ENCODE assay signal across 8 cellular contexts in the genomic region with DNA sequence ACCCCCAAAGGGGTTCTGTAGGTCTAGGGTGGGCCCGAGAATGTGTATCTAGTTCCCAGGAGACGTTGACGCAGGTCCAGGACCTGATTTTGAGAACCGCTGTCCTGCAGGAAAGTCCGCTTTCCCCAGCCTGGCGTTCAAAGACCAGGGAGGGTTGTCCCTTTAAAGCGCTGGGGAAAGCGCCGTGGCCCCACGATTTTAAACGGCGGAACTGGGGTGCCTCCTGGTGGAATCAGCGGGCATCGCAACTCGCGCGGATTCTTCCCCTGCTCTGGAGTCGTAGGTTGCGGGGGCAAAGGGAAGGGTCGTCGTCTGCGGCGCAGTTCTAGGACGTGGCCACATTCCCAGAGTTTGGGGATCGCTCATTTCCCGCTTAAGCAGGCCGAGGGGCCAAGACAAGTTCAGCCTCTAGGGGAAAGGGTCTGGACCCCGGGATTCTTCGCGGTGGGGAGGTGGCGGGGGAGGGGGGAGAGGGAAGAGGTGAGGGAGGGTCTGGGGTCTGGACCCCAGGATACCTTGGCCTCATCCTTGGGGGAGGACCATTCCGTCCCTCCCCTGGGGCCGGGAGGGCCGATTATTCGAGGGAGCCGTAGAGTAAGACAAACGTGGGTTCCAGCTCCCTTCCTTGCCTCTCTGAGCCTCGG. TPM values are rescaled to one million over a fixed set of nuclear protein-coding genes. Genes with fewer than 3 reads are reported as not detected.
DNase-seq lines count a peak whose midpoint lies in the region; ATAC-seq, FAIRE-seq and TF ChIP-seq lines count a peak whose summit lies in the region.

No MANE protein-coding gene starts in this region.

- no peak overlapping the region for H3K14ac ChIP-seq in H9 (ENCODE audit: insufficient read depth, low read length)

- H3K4me3 Mint-ChIP-seq in H9, result peak overlapping the region; percentile 50 to 71
- H3K4me3 Mint-ChIP-seq in activated CD8-positive, alpha-beta memory T cell treated with anti-CD3 and anti-CD28 coated beads, Interleukin-2, amount 10 ng/mL, durations not matched to agents 7 days and 5 days, result no peak overlapping the region

- no peak overlapping the region for H2AFZ ChIP-seq in H9 (ENCODE audit: low read length)
- H2AFZ ChIP-seq in endothelial cell of umbilical vein (ENCODE audit: low read depth, low read length), result peak overlapping the region; percentile 41

- H3K27ac ChIP-seq in H9 (ENCODE audit: insufficient read length, low read depth, low read length) (no peak overlapping the region), endothelial cell of umbilical vein (ENCODE audit: insufficient read depth, low read depth, low read length) (no peak overlapping the region)

- H2BK15ac ChIP-seq in H9 (ENCODE audit: low read depth, low read length), result no peak overlapping the region

- no peak overlapping the region for H3K4ac ChIP-seq in H9 (ENCODE audit: low read depth, low read length)

- H3K27ac Mint-ChIP-seq in H9, result no peak overlapping the region
- H3K27ac Mint-ChIP-seq in activated CD8-positive, alpha-beta memory T cell treated with anti-CD3 and anti-CD28 coated beads, Interleukin-2, amount 10 ng/mL, durations not matched to agents 7 days and 5 days, result no peak overlapping the region

- peak; percentile 89 for FAIRE-seq in endothelial cell of umbilical vein (lab: Jason Lieb, UNC)

- DNase-seq in AG10803 (ENCODE audit: low read depth) (peak; percentile 58), H9 (peak; percentile 84), NCI-H82 (lab: John Stamatoyannopoulos, UW) (peak; percentile 87), endothelial cell of umbilical vein (ENCODE audit: low read depth, low spot score) (peak; percentile 58), mucosa of descending colon (peak in 2 of 3 donors; percentile 84 to 85)
- peak; percentile 77 for DNase-seq in activated CD8-positive, alpha-beta memory T cell treated with anti-CD3 and anti-CD28 coated beads, Interleukin-2, amount 10 ng/mL, durations not matched to agents 7 days and 5 days
- DNase-seq in stimulated activated CD8-positive, alpha-beta memory T cell treated with anti-CD3 and anti-CD28 coated beads, Interleukin-4, amount 100 ng/mL, for 1 hour (ENCODE audit: low read depth in 2 of 2, low spot score in 1 of 2), result peak; percentile 50 to 57

- CTCF ChIA-PET in activated CD8-positive, alpha-beta memory T cell treated with anti-CD3 and anti-CD28 coated beads, Interleukin-2, amount 10 ng/mL, durations not matched to agents 7 days and 5 days (lab: Charles Lee), result interaction anchor here (0.8 to 5.6 kb wide), 10 partner anchors 9 to 207 kb away, joined by 3 to 71 read pairs (median 4); partner anchors contain the start of gene PNMA8B
- CTCF ChIA-PET in endothelial cell of umbilical vein (lab: Charles Lee), result interaction anchor here (0.9 to 3.8 kb wide), 10 partner anchors 10 to 223 kb away, joined by 3 to 94 read pairs (median 6); no protein-coding TSS in a partner anchor

- dilution Hi-C loops in endothelial cell of umbilical vein (cut with MboI; ENCODE audit: extremely low pct_ligation_motif_present, low sequenced_read_pairs), result no loop called here

- TF ChIP-seq CTCF in AG10803 (conservative IDR thresholded peaks at IDR 0.05; ENCODE audit: low read length) (peak; percentile 86), H9 (conservative IDR thresholded peaks at IDR 0.05) (peak; percentile 95), endothelial cell of umbilical vein (IDR thresholded peaks at IDR 0.05; ENCODE audit: extremely low read depth in 1 of 2, insufficient read depth in 1 of 2, low read depth in 1 of 2, low read length in 2 of 2) (peak; percentile 85 to 88), mucosa of descending colon (IDR thresholded peaks at IDR 0.05) (peak; percentile 84)

- H2BK12ac ChIP-seq in H9 (ENCODE audit: insufficient read length, low read depth, low read length), result no peak overlapping the region

- intact Hi-C loops in endothelial cell of umbilical vein (cut with micrococcal nuclease) (loop anchor here (1.0 kb wide), 3 partner anchors 86 to 208 kb away; no protein-coding TSS in a partner anchor), mucosa of descending colon (cut with DNase I, micrococcal nuclease) (loop anchor here (5.0 kb wide), 1 partner anchor 86 kb away; no protein-coding TSS in a partner anchor)

- peak overlapping the region; percentile 52 for H3K4me3 ChIP-seq in AG10803 (ENCODE audit: low read length)
- no peak overlapping the region for H3K4me3 ChIP-seq in endothelial cell of umbilical vein (replicated peaks in 1 of 3; ENCODE audit: insufficient read depth in 1 of 3, low read depth in 1 of 3, low read length in 3 of 3)
- no peak overlapping the region for H3K4me3 ChIP-seq in mucosa of descending colon

- no peak overlapping the region for H3T11ph ChIP-seq in H9 (ENCODE audit: low read length)

- H2BK120ac ChIP-seq in H9 (ENCODE audit: low read depth, low read length, poor library complexity, severe bottlenecking), result no peak overlapping the region

- H4K8ac ChIP-seq in H9 (replicated peaks; ENCODE audit: insufficient read length, low read depth, low read length), result no peak overlapping the region

- no peaks in the 10 kb centered on the region; a peak in 1 of 7 replicates for H3K36me3 Mint-ChIP-seq in H9 (ENCODE audit: insufficient read depth in 1 of 3, low read depth in 3 of 3)
- H3K36me3 Mint-ChIP-seq in activated CD8-positive, alpha-beta memory T cell treated with anti-CD3 and anti-CD28 coated beads, Interleukin-2, amount 10 ng/mL, durations not matched to agents 7 days and 5 days, result no peaks in the 10 kb centered on the region

- H3K79me2 ChIP-seq in H9 (ENCODE audit: insufficient read depth, low read length), result no peaks in the 10 kb centered on the region
- no peaks in the 10 kb centered on the region for H3K79me2 ChIP-seq in endothelial cell of umbilical vein (ENCODE audit: control insufficient read depth, insufficient read depth, low read length)

- WGBS in H9 (ENCODE audit: extremely low coverage, insufficient read length, low lambda C conversion rate), result no CpG with 5 or more reads among the region's 38 CpGs

- no TSS peak for BruUV-seq in endothelial cell of umbilical vein (replicated peaks; lab: Mats Ljungman, UMichigan)

- H4K91ac ChIP-seq in H9 (ENCODE audit: insufficient read length, low read depth, low read length), result no peak overlapping the region

- peak; percentile 67 for ATAC-seq in activated CD8-positive, alpha-beta memory T cell treated with anti-CD3 and anti-CD28 coated beads, Interleukin-2, amount 10 ng/mL, durations not matched to agents 7 days and 5 days
- ATAC-seq in mucosa of descending colon, result peak; percentile 83
- no peak for ATAC-seq in HG03175 (IDR thresholded peaks at IDR 0.05; ENCODE audit: unreplicated experiment)

- H3K23ac ChIP-seq in H9 (ENCODE audit: insufficient read length, low read depth, low read length), result no peak overlapping the region

- POLR2A ChIA-PET in endothelial cell of umbilical vein (lab: Charles Lee), result no interaction called here

- no peaks in the 10 kb centered on the region for H3K79me1 ChIP-seq in H9 (ENCODE audit: insufficient read depth, low read depth, low read length, poor library complexity, severe bottlenecking)

- H3K27me3 ChIP-seq in H9 (ENCODE audit: insufficient read depth, low read length), result peaks cover 3% of the 10 kb centered on the region; the same call in 1 of the 2 replicates
- H3K27me3 ChIP-seq in endothelial cell of umbilical vein (ENCODE audit: control insufficient read depth in 2 of 2, insufficient read depth in 2 of 2, low read length in 2 of 2), result peaks cover 49% of the 10 kb centered on the region in 2 experiments

- H3K9ac ChIP-seq in H9 (ENCODE audit: extremely low read depth, insufficient read length, low read length) (no peak overlapping the region), endothelial cell of umbilical vein (replicated peaks; ENCODE audit: extremely low read depth, insufficient read depth, low read length) (no peak overlapping the region)

- no peak overlapping the region for H2BK20ac ChIP-seq in H9 (ENCODE audit: low read depth, low read length, poor library complexity, severe bottlenecking)

- peaks cover 0 to 2% of the 10 kb centered on the region in 2 experiments; a peak in 2 of 5 replicates for H3K9me3 Mint-ChIP-seq in H9
- H3K9me3 Mint-ChIP-seq in activated CD8-positive, alpha-beta memory T cell treated with anti-CD3 and anti-CD28 coated beads, Interleukin-2, amount 10 ng/mL, durations not matched to agents 7 days and 5 days (ENCODE audit: low read depth), result no peaks in the 10 kb centered on the region

- H3K4me1 ChIP-seq in H9 (ENCODE audit: insufficient read depth, low read length) (no peaks in the 10 kb centered on the region), endothelial cell of umbilical vein (ENCODE audit: control insufficient read depth, extremely low read depth, insufficient read depth, low read length) (peaks cover 6% of the 10 kb centered on the region), mucosa of descending colon (ENCODE audit: low read depth) (peaks cover 3% of the 10 kb centered on the region)

- no peak overlapping the region for H3K18ac ChIP-seq in H9 (ENCODE audit: insufficient read length, low read depth, low read length)

- no peak overlapping the region for H3K56ac ChIP-seq in H9 (ENCODE audit: insufficient read length, low read depth, low read length)

- H2AK5ac ChIP-seq in H9 (ENCODE audit: insufficient read length, low read length), result no peak overlapping the region

- no peak overlapping the region for H2BK5ac ChIP-seq in H9 (ENCODE audit: insufficient read length, low read length)

- peak overlapping the region; percentile 39 for H3K4me2 ChIP-seq in H9 (ENCODE audit: insufficient read depth, insufficient read length, low read length)
- peak overlapping the region; percentile 4 for H3K4me2 ChIP-seq in endothelial cell of umbilical vein (ENCODE audit: insufficient read depth, low read length)

- H4K20me1 ChIP-seq in H9 (ENCODE audit: control insufficient read depth, insufficient read depth, insufficient read length) (no peaks in the 10 kb centered on the region), endothelial cell of umbilical vein (replicated peaks; ENCODE audit: control insufficient read depth, extremely low read depth, insufficient read depth, low read length) (no peaks in the 10 kb centered on the region)

- H3K36me3 ChIP-seq in endothelial cell of umbilical vein (ENCODE audit: control insufficient read depth in 2 of 2, extremely low read depth in 1 of 2, insufficient read depth in 2 of 2, low read length in 2 of 2) (no peaks in the 10 kb centered on the region), mucosa of descending colon (ENCODE audit: low read depth) (no peaks in the 10 kb centered on the region)

- peaks cover 18 to 38% of the 10 kb centered on the region in 2 experiments for H3K4me1 Mint-ChIP-seq in H9
- H3K4me1 Mint-ChIP-seq in activated CD8-positive, alpha-beta memory T cell treated with anti-CD3 and anti-CD28 coated beads, Interleukin-2, amount 10 ng/mL, durations not matched to agents 7 days and 5 days, result no peaks in the 10 kb centered on the region

- no peak for TF ChIP-seq POLR2A in endothelial cell of umbilical vein (IDR thresholded peaks at IDR 0.05; ENCODE audit: low read depth, low read length)

- no peak overlapping the region for H4K5ac ChIP-seq in H9 (ENCODE audit: insufficient read length, low read depth, low read length)

- H3K9me1 ChIP-seq in endothelial cell of umbilical vein (replicated peaks; ENCODE audit: control insufficient read depth, extremely low read depth, insufficient read depth, low read length), result no peaks in the 10 kb centered on the region

- H3K27me3 Mint-ChIP-seq in H9 (ENCODE audit: low read depth), result peaks cover 64% of the 10 kb centered on the region
- H3K27me3 Mint-ChIP-seq in activated CD8-positive, alpha-beta memory T cell treated with anti-CD3 and anti-CD28 coated beads, Interleukin-2, amount 10 ng/mL, durations not matched to agents 7 days and 5 days, result peaks cover 80% of the 10 kb centered on the region

- H3K9me3 ChIP-seq in H9 (ENCODE audit: control insufficient read depth, low read depth, low read length) (no peaks in the 10 kb centered on the region), endothelial cell of umbilical vein (replicated peaks; ENCODE audit: control insufficient read depth, insufficient read depth, low read length) (no peaks in the 10 kb centered on the region), mucosa of descending colon (no peaks in the 10 kb centered on the region)

- H3K23me2 ChIP-seq in H9 (ENCODE audit: insufficient read length, low read depth, low read length, poor library complexity, severe bottlenecking), result peaks cover 7% of the 10 kb centered on the region

RNA-seq across cellular contexts. Expression of gene PNMA8B, which starts 7.7 kb away (rescaled TPM):
- total RNA-seq in H9 (2021) (1.4 and 1.5 TPM in 2 replicates), endothelial cell of umbilical vein (0.11 TPM in 1 of 2 replicates, not detected in the other), mucosa of descending colon (1 to 10 TPM in 1 of 3 donors, under 1 TPM in 2; 0.12 to 2.3 (median 0.36) TPM)
- total RNA-seq in activated CD8-positive, alpha-beta memory T cell treated with anti-CD3 and anti-CD28 coated beads, Interleukin-2, amount 10 ng/mL, durations not matched to agents 7 days and 5 days, result not detected
- 0.02 TPM in 1 of 2 replicates, not detected in the other for polyA plus RNA-seq in endothelial cell of umbilical vein
- polyA plus RNA-seq in endothelial cell of umbilical vein (2011; cell fraction: cytosol; rRNA removed), result not detected in 2 replicates
- not detected in 2 replicates for polyA plus RNA-seq in endothelial cell of umbilical vein (2011; cell fraction: nucleus; rRNA removed)
- 0.04 TPM in 1 of 2 replicates, not detected in the other for polyA plus RNA-seq in endothelial cell of umbilical vein (2012)
- polyA minus RNA-seq in endothelial cell of umbilical vein, result not detected in 2 replicates
- polyA minus RNA-seq in endothelial cell of umbilical vein (2011; cell fraction: cytosol; rRNA and poly(A)+ RNA removed), result not detected
- polyA minus RNA-seq in endothelial cell of umbilical vein (2011; cell fraction: nucleus; rRNA and poly(A)+ RNA removed), result not detected in 2 replicates

RNA-seq across cellular contexts. Expression of gene PNMA8A, which starts 16.6 kb away (rescaled TPM):
- 22.6 and 23.2 TPM in 2 replicates for total RNA-seq in H9 (2021)
- under 1 TPM; 0.29 to 0.63 TPM for total RNA-seq in activated CD8-positive, alpha-beta memory T cell treated with anti-CD3 and anti-CD28 coated beads, Interleukin-2, amount 10 ng/mL, durations not matched to agents 7 days and 5 days
- 0.16 and 0.27 TPM in 2 replicates for total RNA-seq in endothelial cell of umbilical vein
- 0.08 and 0.25 TPM in 2 replicates for polyA plus RNA-seq in endothelial cell of umbilical vein
- polyA plus RNA-seq in endothelial cell of umbilical vein (2011; cell fraction: cytosol; rRNA removed), result 0.12 and 0.20 TPM in 2 replicates
- 0.06 and 0.07 TPM in 2 replicates for polyA plus RNA-seq in endothelial cell of umbilical vein (2011; cell fraction: nucleus; rRNA removed)
- 6.2 and 10.0 TPM in 2 replicates for polyA plus RNA-seq in endothelial cell of umbilical vein (2012)
- 0.07 and 0.13 TPM in 2 replicates for polyA minus RNA-seq in endothelial cell of umbilical vein
- not detected for polyA minus RNA-seq in endothelial cell of umbilical vein (2011; cell fraction: cytosol; rRNA and poly(A)+ RNA removed)
- not detected in 2 replicates for polyA minus RNA-seq in endothelial cell of umbilical vein (2011; cell fraction: nucleus; rRNA and poly(A)+ RNA removed)
- 1 to 10 TPM in 1 of 3 donors, under 1 TPM in 2; 0.20 to 3.2 (median 0.80) TPM for total RNA-seq in mucosa of descending colon

RNA-seq across cellular contexts. Expression of gene PNMA8C, which starts 59.2 kb away (rescaled TPM):
- 1.7 and 1.8 TPM in 2 replicates for total RNA-seq in H9 (2021)
- not detected for total RNA-seq in activated CD8-positive, alpha-beta memory T cell treated with anti-CD3 and anti-CD28 coated beads, Interleukin-2, amount 10 ng/mL, durations not matched to agents 7 days and 5 days
- 0.07 TPM in 1 of 2 replicates, not detected in the other for total RNA-seq in endothelial cell of umbilical vein
- polyA plus RNA-seq in endothelial cell of umbilical vein, result not detected in 2 replicates
- not detected in 2 replicates for polyA plus RNA-seq in endothelial cell of umbilical vein (2011; cell fraction: cytosol; rRNA removed)
- not detected in 2 replicates for polyA plus RNA-seq in endothelial cell of umbilical vein (2011; cell fraction: nucleus; rRNA removed)
- polyA plus RNA-seq in endothelial cell of umbilical vein (2012), result not detected in 2 replicates
- not detected in 2 replicates for polyA minus RNA-seq in endothelial cell of umbilical vein
- not detected for polyA minus RNA-seq in endothelial cell of umbilical vein (2011; cell fraction: cytosol; rRNA and poly(A)+ RNA removed)
- polyA minus RNA-seq in endothelial cell of umbilical vein (2011; cell fraction: nucleus; rRNA and poly(A)+ RNA removed), result not detected in 2 replicates
- total RNA-seq in mucosa of descending colon, result under 1 TPM in 1 of 3 donors, not detected in 2; 0.57 TPM
